ENCODE assay signal across 1 cellular context in the genomic region with DNA sequence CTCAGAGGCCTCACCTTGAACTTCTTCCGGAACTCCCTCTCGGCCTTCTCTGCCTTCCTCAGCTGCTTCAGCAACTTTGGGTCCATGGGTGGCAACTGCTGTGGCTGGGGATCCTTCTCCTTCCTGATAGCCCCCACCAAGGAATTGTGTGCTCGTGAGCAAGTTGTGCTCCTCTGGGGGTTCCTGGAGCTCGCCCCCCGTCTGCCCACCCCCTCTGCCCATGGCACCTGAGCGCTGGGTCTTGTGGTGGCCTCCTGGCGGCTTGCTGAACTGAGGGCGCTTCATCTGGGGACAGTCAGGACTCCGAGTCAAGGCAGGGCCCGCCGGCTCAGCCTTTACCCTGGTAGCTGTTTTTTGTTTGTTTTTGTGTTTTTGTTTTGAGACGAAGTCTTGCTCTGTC.
TF ChIP-seq lines count a peak whose summit lies in the region.

No MANE protein-coding gene starts in this region.

TF ChIP-seq in GM23338, 12 proteins besides CTCF, POLR2A, EP300 and RAD21:
- TF ChIP-seq EZH2phosphoT487 (IDR thresholded peaks at IDR 0.05; ENCODE audit: unreplicated experiment) (no peak), CREB1 (CRISPR knock-in tag; IDR thresholded peaks at IDR 0.05; ENCODE audit: low read depth) (no peak), STAT1 (IDR thresholded peaks at IDR 0.05; ENCODE audit: unreplicated experiment) (no peak), POLR2AphosphoS5 (IDR thresholded peaks at IDR 0.05; ENCODE audit: low read depth) (no peak)
